In genomic region chr9:128614728-128615127, GRCh38 we compare ENCODE assay signal across 25 cellular contexts. TPM values are rescaled to one million over a fixed set of nuclear protein-coding genes. Genes with fewer than 3 reads are reported as not detected.
DNase-seq lines count a peak whose midpoint lies in the region; ATAC-seq, FAIRE-seq and TF ChIP-seq lines count a peak whose summit lies in the region.
"Had no signal": no experiment of that assay in that cellular context is flagged by ENCODE, and none has a peak within 500 bp of the region (broad histone marks: within the 10 kb centered on the region; RNA-seq: fewer than 3 reads in every experiment).

No MANE protein-coding gene starts in this region.

- H3K27ac ChIP-seq in mammary epithelial cell (ENCODE audit: insufficient read depth, low read depth, low read length), result no peak overlapping the region
- H3K27ac ChIP-seq in pancreas, result no peak overlapping the region
- H3K27ac ChIP-seq: 22Rv1, A549, C4-2B, GM23248, HL-60 had no signal

- no peak overlapping the region for H3K27ac Mint-ChIP-seq in MCF 10A (ENCODE audit: low read depth, unreplicated experiment)
- H3K27ac Mint-ChIP-seq: CD4-positive, alpha-beta T cell had no signal

- H3K9ac ChIP-seq in mammary epithelial cell (ENCODE audit: insufficient read depth, low read length), result no peak overlapping the region
- H3K9ac ChIP-seq: GM23248 had no signal

- H3K4me1 Mint-ChIP-seq in MCF 10A (ENCODE audit: insufficient read depth, unreplicated experiment), result no peaks in the 10 kb centered on the region

- no peak overlapping the region for H3K4me3 Mint-ChIP-seq in MCF 10A (ENCODE audit: unreplicated experiment)
- H3K4me3 Mint-ChIP-seq: CD4-positive, alpha-beta T cell; HFFc6 had no signal

- POLR2A ChIA-PET in MCF 10A (lab: Yijun Ruan, JAX), result no interaction called here

- peaks cover 52% of the 10 kb centered on the region for H3K36me3 ChIP-seq in mammary epithelial cell (ENCODE audit: insufficient read depth, low read length)
- H3K36me3 ChIP-seq in pancreas, result peaks cover 6 to 97% (median 69%) of the 10 kb centered on the region in 3 donors

- H3K4me3 ChIP-seq in mammary epithelial cell (replicated peaks in 1 of 3; ENCODE audit: insufficient read depth in 1 of 3, low read depth in 2 of 3, low read length in 3 of 3), result no peak overlapping the region
- H3K4me3 ChIP-seq in epithelial cell of esophagus (ENCODE audit: low read length), result no peak overlapping the region
- H3K4me3 ChIP-seq in pancreas, result no peak overlapping the region
- H3K4me3 ChIP-seq: A549, GM23248, K562 had no signal

- intact Hi-C loops in MCF 10A (cut with micrococcal nuclease), result no loop called here
- intact Hi-C loops in mammary epithelial cell (cut with micrococcal nuclease), result no loop called here
- intact Hi-C loops in pancreas (cut with DNase I), result no loop called here

- peak; percentile 41 for DNase-seq in MCF 10A (ENCODE audit: unreplicated experiment)
- no peak for DNase-seq in mammary epithelial cell
- DNase-seq in epithelial cell of esophagus (ENCODE audit: low read depth), result peak; percentile 35
- DNase-seq in pancreas, result no peak
- no peak for DNase-seq in RKO (ENCODE audit: low spot score)
- DNase-seq: AML-193; Caco-2; CD4-positive, alpha-beta T cell; DMS79; GDM1; GM23248; HFFc6; IMR-90 had no signal

- WGBS in mammary epithelial cell (ENCODE audit: low coverage, missing lambda C conversion rate), result 100% methylated on average over 1 of the region's 1 CpG
- WGBS in pancreas, 2 donors, result 93 to 96% methylated on average over 1 of the region's 1 CpG

- H3K27me3 Mint-ChIP-seq in MCF 10A (ENCODE audit: insufficient read depth, unreplicated experiment), result no peaks in the 10 kb centered on the region
- H3K27me3 Mint-ChIP-seq: CD4-positive, alpha-beta T cell had no signal

- peaks cover 98% of the 10 kb centered on the region for H3K36me3 Mint-ChIP-seq in MCF 10A (ENCODE audit: insufficient read depth, unreplicated experiment)

- no peak for FAIRE-seq in pancreas (lab: Jason Lieb, UNC)
- FAIRE-seq: A549, D721Med, GM12892, GM18507, H54, K562 had no signal

- no peak for TF ChIP-seq CTCF in MCF 10A (IDR thresholded peaks at IDR 0.05; ENCODE audit: unreplicated experiment)
- TF ChIP-seq CTCF in mammary epithelial cell (conservative IDR thresholded peaks at IDR 0.05 in 1 of 2, IDR thresholded peaks at IDR 0.05 in 1 of 2; ENCODE audit: extremely low read depth in 1 of 2, insufficient read depth in 1 of 2, low read depth in 1 of 2, low read length in 2 of 2), result no peak
- TF ChIP-seq CTCF in epithelial cell of esophagus (IDR thresholded peaks at IDR 0.05; ENCODE audit: insufficient read depth, low read depth, low read length, missing control alignments), result no peak
- no peak for TF ChIP-seq CTCF in pancreas (IDR thresholded peaks at IDR 0.05)

- in situ Hi-C loops in mammary epithelial cell (cut with MboI; ENCODE audit: low sequenced_read_pairs in 2 of 2), result no loop called here

- H3K4me1 ChIP-seq in mammary epithelial cell (ENCODE audit: insufficient read depth, low read length) (no peaks in the 10 kb centered on the region), pancreas (no peaks in the 10 kb centered on the region)
- H3K4me1 ChIP-seq: A549, Caco-2 had no signal

- H4K20me1 ChIP-seq in mammary epithelial cell (ENCODE audit: insufficient read depth, low read length), result no peaks in the 10 kb centered on the region

- BruUV-seq in MCF 10A (replicated peaks; lab: Mats Ljungman, UMichigan) (no TSS peak), mammary epithelial cell (replicated peaks; lab: Mats Ljungman, UMichigan) (no TSS peak)

- no peaks in the 10 kb centered on the region for H3K9me3 Mint-ChIP-seq in MCF 10A (ENCODE audit: unreplicated experiment)
- H3K9me3 Mint-ChIP-seq: CD4-positive, alpha-beta T cell; HFFc6 had no signal

- H3K27me3 ChIP-seq in mammary epithelial cell (ENCODE audit: insufficient read depth, low read length), result no peaks in the 10 kb centered on the region
- H3K27me3 ChIP-seq in pancreas, result no peaks in the 10 kb centered on the region

- H3K9me3 ChIP-seq in mammary epithelial cell (replicated peaks; ENCODE audit: insufficient read depth, low read length), result no peaks in the 10 kb centered on the region
- H3K9me3 ChIP-seq in pancreas, result no peaks in the 10 kb centered on the region
- H3K9me3 ChIP-seq: A549, Caco-2 had no signal

- CTCF ChIA-PET in MCF 10A (lab: Yijun Ruan, JAX), result no interaction called here
- CTCF ChIA-PET in mammary epithelial cell (lab: Charles Lee; ENCODE audit: low non-redundant PET), result no interaction called here

- H3K79me2 ChIP-seq in mammary epithelial cell (ENCODE audit: insufficient read depth, low read length), result no peaks in the 10 kb centered on the region

- ATAC-seq in pancreas (peak in 3 of 4 donors; percentile 35 to 61 (median 58)), GM18909 (IDR thresholded peaks at IDR 0.05; ENCODE audit: poor library complexity, unreplicated experiment) (no peak), GM21381 (IDR thresholded peaks at IDR 0.05; ENCODE audit: unreplicated experiment) (no peak)
- ATAC-seq: A549, HCT116, K562 had no signal

- no peak overlapping the region for H3K4me2 ChIP-seq in mammary epithelial cell (ENCODE audit: insufficient read depth, low read depth, low read length)
- H3K4me2 ChIP-seq: A549 had no signal

- dilution Hi-C loops in mammary epithelial cell (cut with HindIII; ENCODE audit: low sequenced_read_pairs), result loop anchor here (5.0 kb wide), 1 partner anchor 42 kb away; no protein-coding TSS in a partner anchor

- no peak overlapping the region for H2AFZ ChIP-seq in mammary epithelial cell (ENCODE audit: low read depth, low read length)
- H2AFZ ChIP-seq: GM23248 had no signal

RNA-seq across cellular contexts. Expression of gene DYNC2I2, which starts 41.9 kb away (rescaled TPM):
- total RNA-seq in MCF 10A (2022) (31.7 and 43.7 TPM in 2 replicates), mammary epithelial cell (10 to 100 TPM; 28.5 to 54.4 TPM), pancreas (10 to 100 TPM; 19.5 to 29.3 (median 21.1) TPM)
- polyA plus RNA-seq in mammary epithelial cell (60.7 TPM), pancreas (10 to 100 TPM; 75.2 to 90.3 TPM)
- polyA minus RNA-seq in mammary epithelial cell, result 46.9 TPM

Comparison
In these comparisons a context has a peak if more than half of its experiments do, and no peak if none do; other contexts are left out.
1. DNase-seq: peak in MCF 10A (single experiment) and epithelial cell of esophagus (single experiment); none in mammary epithelial cell (single experiment), pancreas (0 of 6) and RKO (single experiment).
2. ATAC-seq: peak in pancreas (3 of 4); none in GM18909 (single experiment) and GM21381 (single experiment).